Comparison of ENCODE assay signal across 9 cellular contexts in genomic region chr4:22514431-22514830, GRCh38. TPM values are rescaled to one million over a fixed set of nuclear protein-coding genes. Genes with fewer than 3 reads are reported as not detected.
DNase-seq lines count a peak whose midpoint lies in the region; ATAC-seq and TF ChIP-seq lines count a peak whose summit lies in the region.
"Had no signal": no experiment of that assay in that cellular context is flagged by ENCODE, and none has a peak within 500 bp of the region (broad histone marks: within the 10 kb centered on the region; RNA-seq: fewer than 3 reads in every experiment).

No MANE protein-coding gene starts in this region.

- H3K4me3 Mint-ChIP-seq in activated CD8-positive, alpha-beta T cell treated with anti-CD3 and anti-CD28 coated beads, Interleukin-2, amount 10 ng/mL, durations not matched to agents 7 days and 5 days: peak overlapping the region; percentile 96
- H3K4me3 Mint-ChIP-seq in effector memory CD8-positive, alpha-beta T cell: no peak overlapping the region

- H3K36me3 Mint-ChIP-seq in activated CD8-positive, alpha-beta T cell treated with anti-CD3 and anti-CD28 coated beads, Interleukin-2, amount 10 ng/mL, durations not matched to agents 7 days and 5 days (ENCODE audit: low read depth): no peaks in the 10 kb centered on the region
- H3K36me3 Mint-ChIP-seq in effector memory CD8-positive, alpha-beta T cell (ENCODE audit: insufficient read depth): no peaks in the 10 kb centered on the region

- CTCF ChIA-PET in activated CD8-positive, alpha-beta T cell treated with anti-CD3 and anti-CD28 coated beads, Interleukin-2, amount 10 ng/mL, durations not matched to agents 7 days and 5 days (lab: Charles Lee): interaction anchor here (1.0 to 1.2 kb wide), 2 partner anchors 8 to 29 kb away, joined by 3 to 5 read pairs; no protein-coding TSS in a partner anchor

- H3K9me3 Mint-ChIP-seq in activated CD8-positive, alpha-beta T cell treated with anti-CD3 and anti-CD28 coated beads, Interleukin-2, amount 10 ng/mL, durations not matched to agents 7 days and 5 days (ENCODE audit: insufficient read depth): no peaks in the 10 kb centered on the region
- H3K9me3 Mint-ChIP-seq in effector memory CD8-positive, alpha-beta T cell: peaks cover 12 to 17% of the 10 kb centered on the region in 2 donors

- H3K27me3 Mint-ChIP-seq in activated CD8-positive, alpha-beta T cell treated with anti-CD3 and anti-CD28 coated beads, Interleukin-2, amount 10 ng/mL, durations not matched to agents 7 days and 5 days (ENCODE audit: low read depth): peaks cover 6% of the 10 kb centered on the region
- H3K27me3 Mint-ChIP-seq in effector memory CD8-positive, alpha-beta T cell: peaks cover 0 to 16% of the 10 kb centered on the region in 2 donors

- H3K9me3 ChIP-seq in hepatocyte (ENCODE audit: low read depth): no peaks in the 10 kb centered on the region
- no peaks in the 10 kb centered on the region for H3K9me3 ChIP-seq in skeletal muscle tissue (ENCODE audit: control insufficient read depth in 3 of 3, low read length in 3 of 3)
- no peaks in the 10 kb centered on the region for H3K9me3 ChIP-seq in mucosa of descending colon

- ATAC-seq in activated CD8-positive, alpha-beta T cell treated with anti-CD3 and anti-CD28 coated beads, Interleukin-2, amount 10 ng/mL, durations not matched to agents 7 days and 5 days: no peak
- ATAC-seq in mucosa of descending colon: no peak
- ATAC-seq in effector memory CD8-positive, alpha-beta T cell (replicated peaks): no peak

- WGBS in hepatocyte (ENCODE audit: low lambda C conversion rate, missing lambda C conversion rate): 7% methylated on average over 5 of the region's 5 CpGs

- H3K9me2 ChIP-seq in hepatocyte (replicated peaks; ENCODE audit: insufficient read depth): no peaks in the 10 kb centered on the region

- H3K27me3 ChIP-seq in HL-60 (ENCODE audit: insufficient read depth, poor library complexity, severe bottlenecking) (no peaks in the 10 kb centered on the region), hepatocyte (no peaks in the 10 kb centered on the region), skeletal muscle tissue (ENCODE audit: control insufficient read depth in 3 of 3, insufficient read depth in 3 of 3, low read length in 3 of 3) (no peaks in the 10 kb centered on the region)

- intact Hi-C loops in mucosa of descending colon (cut with DNase I, micrococcal nuclease): no loop called here

- H3K79me2 ChIP-seq in hepatocyte: peaks cover 53% of the 10 kb centered on the region

- no peak for DNase-seq in HL-60 (ENCODE audit: low read depth in 1 of 2, low spot score in 1 of 2)
- no peak for DNase-seq in activated CD8-positive, alpha-beta T cell treated with anti-CD3 and anti-CD28 coated beads, Interleukin-2, amount 10 ng/mL, durations not matched to agents 7 days and 5 days
- no peak for DNase-seq in hepatocyte (ENCODE audit: low spot score)
- no peak for DNase-seq in NCI-H1105 (lab: John Stamatoyannopoulos, UW)
- DNase-seq in mucosa of descending colon: no peak
- no peak for DNase-seq in DMS114 treated with DMSO at 0.1 percent for 48 hours (lab: John Stamatoyannopoulos, UW; ENCODE audit: unreplicated experiment)
- DNase-seq in effector memory CD8-positive, alpha-beta T cell: no peak
- DNase-seq: activated CD4-positive, alpha-beta T cell treated with anti-CD3 and anti-CD28 coated beads, Interleukin-2, amount 50 U/mL, for 4 hours had no signal

- H2AFZ ChIP-seq in hepatocyte: peak overlapping the region; percentile 16

- H4K20me1 ChIP-seq in hepatocyte (ENCODE audit: insufficient read depth, poor library complexity, severe bottlenecking): peaks cover 12% of the 10 kb centered on the region

- no peak overlapping the region for H3K27ac Mint-ChIP-seq in activated CD8-positive, alpha-beta T cell treated with anti-CD3 and anti-CD28 coated beads, Interleukin-2, amount 10 ng/mL, durations not matched to agents 7 days and 5 days
- H3K27ac Mint-ChIP-seq in effector memory CD8-positive, alpha-beta T cell: no peak overlapping the region

- peak overlapping the region; percentile 55 for H3K4me3 ChIP-seq in HL-60 (replicated peaks; ENCODE audit: insufficient read depth, low read length)
- peak overlapping the region; percentile 47 for H3K4me3 ChIP-seq in hepatocyte
- H3K4me3 ChIP-seq in skeletal muscle tissue (ENCODE audit: low read length in 3 of 3): peak overlapping the region; percentile 63 to 84 (median 74)
- no peak overlapping the region for H3K4me3 ChIP-seq in mucosa of descending colon

- POLR2A ChIA-PET in activated CD8-positive, alpha-beta T cell treated with anti-CD3 and anti-CD28 coated beads, Interleukin-2, amount 10 ng/mL, durations not matched to agents 7 days and 5 days (lab: Charles Lee): no interaction called here

- H3K4me1 ChIP-seq in hepatocyte (ENCODE audit: insufficient read depth) (peaks cover 13% of the 10 kb centered on the region), skeletal muscle tissue (ENCODE audit: control insufficient read depth in 3 of 3, insufficient read depth in 3 of 3, low read length in 3 of 3) (peaks cover 8 to 32% (median 18%) of the 10 kb centered on the region in 3 donors), mucosa of descending colon (ENCODE audit: low read depth) (peaks cover 8% of the 10 kb centered on the region)

- no peaks in the 10 kb centered on the region for H3K36me3 ChIP-seq in hepatocyte (replicated peaks; ENCODE audit: insufficient read depth, low read depth)
- H3K36me3 ChIP-seq in skeletal muscle tissue (ENCODE audit: control insufficient read depth in 3 of 3, insufficient read depth in 3 of 3, low read length in 3 of 3): no peaks in the 10 kb centered on the region
- H3K36me3 ChIP-seq in mucosa of descending colon (ENCODE audit: low read depth): no peaks in the 10 kb centered on the region

- H3K9ac ChIP-seq in skeletal muscle tissue (ENCODE audit: low read depth in 1 of 3, low read length in 3 of 3): peak overlapping the region; percentile 69 to 88 (median 69)

- no peak for TF ChIP-seq CTCF in HL-60 (IDR thresholded peaks at IDR 0.05; ENCODE audit: insufficient read depth, low read length)
- TF ChIP-seq CTCF in hepatocyte (IDR thresholded peaks at IDR 0.05; ENCODE audit: poor library complexity): no peak
- TF ChIP-seq CTCF in mucosa of descending colon (IDR thresholded peaks at IDR 0.05): no peak

- peaks cover 19% of the 10 kb centered on the region for H3K4me1 Mint-ChIP-seq in activated CD8-positive, alpha-beta T cell treated with anti-CD3 and anti-CD28 coated beads, Interleukin-2, amount 10 ng/mL, durations not matched to agents 7 days and 5 days (ENCODE audit: low read depth)
- H3K4me1 Mint-ChIP-seq in effector memory CD8-positive, alpha-beta T cell (ENCODE audit: low read depth in 2 of 2): no peaks in the 10 kb centered on the region

- peak overlapping the region; percentile 79 for H3K4me2 ChIP-seq in hepatocyte

- H3K27ac ChIP-seq in HL-60 (replicated peaks): peak overlapping the region; percentile 77
- peak overlapping the region; percentile 51 for H3K27ac ChIP-seq in hepatocyte
- peak overlapping the region; percentile 68 for H3K27ac ChIP-seq in skeletal muscle tissue (ENCODE audit: low read depth, low read length)

RNA-seq across cellular contexts. Expression of gene ADGRA3, which starts 1.4 kb away (rescaled TPM):
- total RNA-seq in activated CD8-positive, alpha-beta T cell treated with anti-CD3 and anti-CD28 coated beads, Interleukin-2, amount 10 ng/mL, durations not matched to agents 7 days and 5 days: 1 to 10 TPM; 2.3 to 3.1 TPM
- 51.3 and 61.6 TPM in 2 replicates for total RNA-seq in hepatocyte
- 18.1 and 21.2 TPM in 2 replicates for polyA plus RNA-seq in hepatocyte
- 92.4 TPM for total RNA-seq in skeletal muscle tissue
- 100 to 1,000 TPM in 1 of 3 donors, 10 to 100 TPM in 2; 47.0 to 104 (median 73.6) TPM for total RNA-seq in mucosa of descending colon

Comparison
In these comparisons a context has a peak if more than half of its experiments do, and no peak if none do; other contexts are left out.
1. RNA of gene ADGRA3, which starts 1.4 kb away (total RNA-seq): 92.4 TPM in skeletal muscle tissue (single experiment), 47.0 to 104 TPM in mucosa of descending colon and 51.3 to 61.6 TPM in hepatocyte; 2.3 to 3.1 TPM in activated CD8-positive, alpha-beta T cell treated with anti-CD3 and anti-CD28 coated beads, Interleukin-2, amount 10 ng/mL, durations not matched to agents 7 days and 5 days; every median in the first group is over 10 times any median in the second.
2. Peak in every context shown above with its lines, with median percentiles within 50 percentile points of each other: H3K27ac ChIP-seq.